Comparison of ENCODE assay signal across 8 cellular contexts in genomic region chr21:25639922-25640670, GRCh38. TPM values are rescaled to one million over a fixed set of nuclear protein-coding genes. Genes with fewer than 3 reads are reported as not detected.
DNase-seq lines count a peak whose midpoint lies in the region; ATAC-seq, FAIRE-seq and TF ChIP-seq lines count a peak whose summit lies in the region.

No MANE protein-coding gene starts in this region.

- H3K27ac ChIP-seq in breast epithelium (peak overlapping the region; percentile 84 to 86), kidney (ENCODE audit: low read depth in 2 of 2, low read length in 2 of 2) (peak overlapping the region in 1 of 2 donors; percentile 56), spleen (peak overlapping the region in 7 of 8 donors; percentile 2 to 59 (median 43))

- H3K4me3 ChIP-seq in breast epithelium (peak overlapping the region; percentile 64 to 81 (median 67)), kidney (ENCODE audit: low read length in 2 of 2) (peak overlapping the region; percentile 52 to 59), spleen (peak overlapping the region; percentile 49 to 84 (median 60))

- H3K27me3 ChIP-seq in breast epithelium (peaks cover 0 to 9% of the 10 kb centered on the region in 2 donors), spleen (replicated peaks in 1 of 7) (peaks cover 0 to 30% (median 0%) of the 10 kb centered on the region in 7 donors)

- H3K9ac ChIP-seq in kidney (ENCODE audit: low read length in 2 of 2): peak overlapping the region; percentile 17 to 55

- FAIRE-seq in kidney (lab: Jason Lieb, UNC): no peak

- no peaks in the 10 kb centered on the region for H3K4me1 ChIP-seq in breast epithelium
- H3K4me1 ChIP-seq in kidney (ENCODE audit: control insufficient read depth in 1 of 2, insufficient read depth in 1 of 2, low read depth in 1 of 2, low read length in 2 of 2): peaks cover 0 to 6% of the 10 kb centered on the region in 2 donors
- peaks cover 5 to 31% (median 25%) of the 10 kb centered on the region in 6 donors for H3K4me1 ChIP-seq in spleen

- H3K9me3 ChIP-seq in breast epithelium: no peaks in the 10 kb centered on the region
- H3K9me3 ChIP-seq in kidney (ENCODE audit: control insufficient read depth in 1 of 2, low read length in 2 of 2): no peaks in the 10 kb centered on the region
- H3K9me3 ChIP-seq in spleen: no peaks in the 10 kb centered on the region

- TF ChIP-seq CTCF in breast epithelium (IDR thresholded peaks at IDR 0.05): no peak
- no peak for TF ChIP-seq CTCF in kidney (IDR thresholded peaks at IDR 0.05; ENCODE audit: borderline replicate concordance, extremely low read depth, insufficient read depth)
- peak in 2 of 11 experiments; percentile 29 to 33 for TF ChIP-seq CTCF in spleen (IDR thresholded peaks at IDR 0.05 in 8 of 11, conservative IDR thresholded peaks at IDR 0.05 in 3 of 11)

- intact Hi-C loops in breast epithelium (cut with DNase I; ENCODE audit: low total_unique reads): no loop called here
- intact Hi-C loops in kidney (cut with DNase I): no loop called here
- intact Hi-C loops in spleen (cut with DNase I; ENCODE audit: low total_unique reads): no loop called here

- H3K36me3 ChIP-seq in breast epithelium (no peaks in the 10 kb centered on the region), kidney (ENCODE audit: control insufficient read depth in 1 of 2, insufficient read depth in 2 of 2, low read length in 2 of 2) (no peaks in the 10 kb centered on the region), spleen (no peaks in the 10 kb centered on the region)

- DNase-seq in NCI-H748 (lab: John Stamatoyannopoulos, UW; ENCODE audit: unreplicated experiment) (peak; percentile 45), breast epithelium (ENCODE audit: low spot score in 2 of 2) (no peak), kidney (peak; percentile 77), spleen (peak; percentile 78), NCI-H2196 (lab: John Stamatoyannopoulos, UW; ENCODE audit: unreplicated experiment) (no peak), dedifferentiated amniotic fluid mesenchymal stem cell (ENCODE audit: extremely low spot score) (no peak)

- WGBS in spleen, 5 donors: 1 to 2% (median 1%) methylated on average over 25 to 41 of the region's 41 CpGs

- ATAC-seq in GM18498 (IDR thresholded peaks at IDR 0.05; ENCODE audit: unreplicated experiment) (peak; percentile 33), HG02571 (IDR thresholded peaks at IDR 0.05; ENCODE audit: unreplicated experiment) (peak; percentile 19)

- TF ChIP-seq POLR2A in breast epithelium (IDR thresholded peaks at IDR 0.05) (no peak), spleen (IDR thresholded peaks at IDR 0.05) (no peak)

RNA-seq across cellular contexts. Expression of gene JAM2, which starts 1.0 kb away (rescaled TPM):
- 10 to 100 TPM in 2 of 3 donors, 1 to 10 TPM in 1; 7.8 to 16.1 (median 11.9) TPM for total RNA-seq in breast epithelium
- 12.0 TPM for total RNA-seq in kidney
- 6.0 TPM for polyA plus RNA-seq in kidney (ENCODE audit: insufficient read depth, low read depth, low replicate concordance)
- 1 to 10 TPM; 1.2 to 2.9 (median 2.1) TPM for total RNA-seq in spleen
- polyA plus RNA-seq in spleen: 1 to 10 TPM in 2 of 3 donors, under 1 TPM in 1; 0.80 to 2.0 (median 1.6) TPM

RNA-seq across cellular contexts. Expression of gene MRPL39, which starts 32.8 kb away (rescaled TPM):
- 10 to 100 TPM; 13.0 to 28.2 (median 26.5) TPM for total RNA-seq in breast epithelium
- 24.1 TPM for total RNA-seq in kidney
- polyA plus RNA-seq in kidney (ENCODE audit: insufficient read depth, low read depth, low replicate concordance): 52.7 TPM
- 10 to 100 TPM; 14.4 to 24.7 (median 20.0) TPM for total RNA-seq in spleen
- 10 to 100 TPM; 22.2 to 34.3 (median 28.5) TPM for polyA plus RNA-seq in spleen

Comparison
In these comparisons a context has a peak if more than half of its experiments do, and no peak if none do; other contexts are left out.
1. DNase-seq: peak in NCI-H748 (single experiment), kidney (single experiment) and spleen (single experiment); none in breast epithelium (0 of 2), NCI-H2196 (single experiment) and dedifferentiated amniotic fluid mesenchymal stem cell (single experiment).
2. Peak in every context shown above with its lines, with median percentiles within 50 percentile points of each other: H3K4me3 ChIP-seq.